ENCODE assay signal across 19 cellular contexts in genomic region chr18:7754725-7755181, GRCh38.
A peak's percentile ranks its signal among the peaks of the same experiment; 100 is the strongest.
DNase-seq lines count a peak whose midpoint lies in the region; ATAC-seq and TF ChIP-seq lines count a peak whose summit lies in the region.
"Had no signal": no experiment of that assay in that cellular context is flagged by ENCODE, and none has a peak within 500 bp of the region (broad histone marks: within the 10 kb centered on the region; RNA-seq: fewer than 3 reads in every experiment).

No MANE protein-coding gene starts in this region.

- TF ChIP-seq CTCF in LNCaP clone FGC (IDR thresholded peaks at IDR 0.05; ENCODE audit: control insufficient read depth, extremely low read depth, insufficient read depth) (no peak), heart right ventricle (IDR thresholded peaks at IDR 0.05) (no peak), lung (IDR thresholded peaks at IDR 0.05; ENCODE audit: control extremely low read depth, extremely low read depth) (no peak), stomach (IDR thresholded peaks at IDR 0.05) (no peak)

- H3K4me1 ChIP-seq in heart right ventricle: peaks cover 8 to 89% (median 79%) of the 10 kb centered on the region in 9 donors
- peaks cover 20 to 55% of the 10 kb centered on the region in 2 donors for H3K4me1 ChIP-seq in lung (ENCODE audit: control insufficient read depth in 2 of 2, insufficient read depth in 2 of 2, low read length in 2 of 2)
- peaks cover 10 to 52% (median 24%) of the 10 kb centered on the region in 4 donors for H3K4me1 ChIP-seq in stomach

- no peaks in the 10 kb centered on the region for H3K36me3 ChIP-seq in heart right ventricle
- no peaks in the 10 kb centered on the region for H3K36me3 ChIP-seq in lung (ENCODE audit: control insufficient read depth in 2 of 2, insufficient read depth in 2 of 2, low read length in 2 of 2)
- no peaks in the 10 kb centered on the region for H3K36me3 ChIP-seq in stomach
- H3K36me3 ChIP-seq: thoracic aorta had no signal

- H3K27ac ChIP-seq in heart right ventricle (peak overlapping the region; percentile 5 to 59 (median 44)), lung (ENCODE audit: low read depth in 1 of 2, low read length in 1 of 2) (peak overlapping the region; percentile 6 to 33), stomach (peak overlapping the region in 3 of 5 donors; percentile 23 to 41 (median 28))
- H3K27ac ChIP-seq: HL-60, KMS-11, PC-9, thoracic aorta had no signal

- no peaks in the 10 kb centered on the region for H3K9me3 ChIP-seq in heart right ventricle
- no peaks in the 10 kb centered on the region for H3K9me3 ChIP-seq in lung (ENCODE audit: control insufficient read depth in 2 of 2, insufficient read depth in 1 of 2, low read length in 1 of 2)
- no peaks in the 10 kb centered on the region for H3K9me3 ChIP-seq in stomach
- H3K9me3 ChIP-seq: thoracic aorta had no signal

- WGBS in heart right ventricle, 2 donors: 42 to 55% methylated on average over 7 of the region's 7 CpGs
- WGBS in lung, 2 donors: 51 to 83% methylated on average over 7 of the region's 7 CpGs
- 35 to 53% (median 47%) methylated on average over 7 of the region's 7 CpGs for WGBS in stomach, 5 donors

- TF ChIP-seq EP300 in stomach (IDR thresholded peaks at IDR 0.05): no peak

- DNase-seq in LNCaP clone FGC (ENCODE audit: low read depth) (peak; percentile 50), heart right ventricle (peak in 1 of 2 donors; percentile 21), lung (ENCODE audit: low spot score) (no peak), stomach (no peak), activated gamma-delta T cell treated with Interleukin-2 at 50 U/mL for 16 hours (no peak)
- no peak for DNase-seq in effector CD4-positive, alpha-beta T cell
- DNase-seq: activated CD4-positive, alpha-beta T cell treated with anti-CD3 and anti-CD28 coated beads for 36 hours; activated CD8-positive, alpha-beta memory T cell treated with anti-CD3 and anti-CD28 coated beads, Interleukin-2, amount 50 U/mL, for 48 hours; cortex of kidney; H9; NCI-H2171 treated with DMSO at 0.1 percent for 48 hours; NCI-H748 treated with DMSO at 0.1 percent for 48 hours; T-helper 9 cell had no signal

- H3K27me3 ChIP-seq in heart right ventricle (no peaks in the 10 kb centered on the region), lung (ENCODE audit: control insufficient read depth, insufficient read depth) (no peaks in the 10 kb centered on the region), stomach (no peaks in the 10 kb centered on the region)

- ATAC-seq in heart right ventricle (peak in 7 of 8 donors; percentile 37 to 90 (median 71)), lung (ENCODE audit: insufficient read depth, low FRiP score) (no peak), GM18861 (IDR thresholded peaks at IDR 0.05; ENCODE audit: unreplicated experiment) (no peak), GM21423 (IDR thresholded peaks at IDR 0.05; ENCODE audit: unreplicated experiment) (no peak)
- ATAC-seq: activated CD4-positive, alpha-beta T cell treated with anti-CD3 and anti-CD28 coated beads for 36 hours had no signal

- intact Hi-C loops in heart right ventricle (cut with DNase I): loop anchor here in 7 of 10 donors (5.0 to 10.0 kb wide), 6 partner anchors 60 to 482 kb away; partner anchors contain the start of gene PTPRM (in 3 of the 7)
- intact Hi-C loops in stomach (cut with DNase I; ENCODE audit: low total_unique reads): no loop called here

- TF ChIP-seq POLR2A in stomach (IDR thresholded peaks at IDR 0.05): no peak

- 0 out of 2 replicates have a peak overlapping the region, but pooled peaks have one; percentile 4 for H3K4me3 ChIP-seq in LNCaP clone FGC (ENCODE audit: low read depth, low read length)
- no peak overlapping the region for H3K4me3 ChIP-seq in heart right ventricle
- no peak overlapping the region for H3K4me3 ChIP-seq in lung
- H3K4me3 ChIP-seq in stomach: no peak overlapping the region
- H3K4me3 ChIP-seq: PC-9, thoracic aorta had no signal

Comparison
In these comparisons a context has a peak if more than half of its experiments do, and no peak if none do; other contexts are left out.
1. ATAC-seq: peak in heart right ventricle (7 of 8); none in lung (single experiment), GM18861 (single experiment) and GM21423 (single experiment).
2. Peak in every context shown above with its lines, with median percentiles within 50 percentile points of each other: H3K27ac ChIP-seq.